ENCODE assay signal across 17 cellular contexts in the genomic region with DNA sequence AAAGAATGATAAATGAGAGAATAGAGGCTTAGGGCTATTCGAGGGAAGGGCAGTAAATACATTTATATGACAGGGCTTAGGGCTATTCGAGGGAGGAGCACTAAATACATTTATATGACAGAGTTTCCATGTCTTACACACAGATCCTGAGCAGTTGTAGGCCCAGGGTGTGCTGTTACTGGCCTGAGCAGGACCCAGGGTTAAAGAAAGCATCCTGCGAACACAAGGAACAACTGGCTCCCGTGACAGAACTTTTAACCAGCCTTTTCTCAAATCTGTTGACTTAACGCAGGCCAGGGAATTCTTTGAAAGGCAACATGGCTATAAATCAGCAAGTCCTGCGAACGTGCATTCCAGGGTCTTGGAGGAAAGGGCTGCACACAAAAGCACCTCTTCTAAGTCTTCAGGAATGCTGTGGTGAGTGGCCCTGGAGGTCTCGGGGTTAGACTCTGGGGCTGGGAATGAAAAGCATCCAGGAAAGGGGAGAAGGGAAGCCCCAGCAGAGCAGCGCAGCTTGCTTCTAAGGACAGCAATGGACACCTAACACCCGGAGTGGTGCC. TPM values are rescaled to one million over a fixed set of nuclear protein-coding genes. Genes with fewer than 3 reads are reported as not detected.
DNase-seq lines count a peak whose midpoint lies in the region; ATAC-seq, FAIRE-seq and TF ChIP-seq lines count a peak whose summit lies in the region.
"Had no signal": no experiment of that assay in that cellular context is flagged by ENCODE, and none has a peak within 500 bp of the region (broad histone marks: within the 10 kb centered on the region; RNA-seq: fewer than 3 reads in every experiment).

No MANE protein-coding gene starts in this region.

- no peak for TF ChIP-seq RAD21 in H1 (IDR thresholded peaks at IDR 0.05 in 1 of 2, conservative IDR thresholded peaks at IDR 0.05 in 1 of 2; ENCODE audit: low read depth in 2 of 2, low read length in 2 of 2)

- no peak for ATAC-seq in HG02840 (IDR thresholded peaks at IDR 0.05; ENCODE audit: low FRiP score, unreplicated experiment)
- ATAC-seq in left lung = no peak
- ATAC-seq: activated naive CD8-positive, alpha-beta T cell treated with anti-CD3 and anti-CD28 coated beads, Interleukin-2, amount 50 U/mL, for 24 hours had no signal

- 0 out of 2 replicates have a peak overlapping the region, but pooled peaks have one; percentile 32 for H2BK20ac ChIP-seq in H1 (ENCODE audit: low read length)

- H3K18ac ChIP-seq in H1 (ENCODE audit: extremely low read depth, low read length) = peak overlapping the region; percentile 7; the same call in 1 of the 2 replicates

- H3K9me3 ChIP-seq in H1 (ENCODE audit: insufficient read depth in 2 of 2, low read depth in 1 of 2, low read length in 1 of 2) = 0 out of 4 replicates have a peak, but pooled peaks cover 0 to 2% of the 10 kb centered on the region in 2 experiments
- H3K9me3 ChIP-seq in BE2C = no peaks in the 10 kb centered on the region
- H3K9me3 ChIP-seq in left lung = no peaks in the 10 kb centered on the region
- H3K9me3 ChIP-seq: tibial artery had no signal

- no peaks in the 10 kb centered on the region for H3K23me2 ChIP-seq in H1 (ENCODE audit: low read depth, low read length)

- no peak overlapping the region for H2BK120ac ChIP-seq in H1 (replicated peaks; ENCODE audit: low read depth, low read length)

- peak overlapping the region; percentile 15 for H3K27ac Mint-ChIP-seq in nephron progenitor cell
- H3K27ac Mint-ChIP-seq: activated naive CD8-positive, alpha-beta T cell treated with anti-CD3 and anti-CD28 coated beads, Interleukin-2, amount 50 U/mL, for 24 hours had no signal

- H3K27ac ChIP-seq in H1 (ENCODE audit: low read depth, low read length) (no peak overlapping the region), left lung (no peak overlapping the region)
- H3K27ac ChIP-seq: tibial artery, WERI-Rb-1 had no signal

- no peak overlapping the region for H2BK15ac ChIP-seq in H1 (ENCODE audit: low read length)

- FAIRE-seq in HTR-8/SVneo (lab: Jason Lieb, UNC) (peak; percentile 33), H1 (lab: Jason Lieb, UNC) (no peak)

- no peaks in the 10 kb centered on the region for H3K36me3 Mint-ChIP-seq in nephron progenitor cell (ENCODE audit: low read depth)

- TF ChIP-seq POLR2A in H1 (IDR thresholded peaks at IDR 0.05; ENCODE audit: control extremely low read depth in 1 of 2, low read depth in 2 of 2, low read length in 2 of 2) = no peak

- H2BK12ac ChIP-seq in H1 (ENCODE audit: low read depth, low read length) = no peak overlapping the region

- H4K20me1 ChIP-seq in H1 (replicated peaks in 1 of 2; ENCODE audit: control insufficient read depth in 1 of 2, insufficient read depth in 2 of 2, low read length in 2 of 2) = no peaks in the 10 kb centered on the region

- no peak overlapping the region for H4K8ac ChIP-seq in H1 (ENCODE audit: extremely low read depth, insufficient read depth, low read length)

- POLR2A ChIA-PET in H1 (lab: Charles Lee; ENCODE audit: partially characterized antibody) = no interaction called here

- H3K36me3 ChIP-seq in H1 (ENCODE audit: control insufficient read depth in 2 of 4, insufficient read depth in 4 of 4, low read length in 3 of 4) (no peaks in the 10 kb centered on the region), BE2C (no peaks in the 10 kb centered on the region), left lung (no peaks in the 10 kb centered on the region)
- H3K36me3 ChIP-seq: tibial artery, WERI-Rb-1 had no signal

- H3K4ac ChIP-seq in H1 (replicated peaks; ENCODE audit: insufficient read length, low read depth, low read length) = no peak overlapping the region

- H3K4me2 ChIP-seq in H1 (ENCODE audit: insufficient read depth in 1 of 2, low read depth in 2 of 2, low read length in 2 of 2) = no peak overlapping the region

- no peak overlapping the region for H2BK5ac ChIP-seq in H1 (ENCODE audit: low read depth, low read length)

- no peaks in the 10 kb centered on the region for H3K27me3 ChIP-seq in H1 (replicated peaks in 1 of 4; ENCODE audit: control insufficient read depth in 3 of 4, extremely low read depth in 1 of 4, insufficient read depth in 3 of 4, low read length in 3 of 4)
- H3K27me3 ChIP-seq in BE2C = no peaks in the 10 kb centered on the region
- no peaks in the 10 kb centered on the region for H3K27me3 ChIP-seq in left lung
- H3K27me3 ChIP-seq: tibial artery had no signal

- 88% methylated on average over 10 of the region's 10 CpGs; no CpG with 5 or more reads in 1 of the 2 experiments for WGBS in H1 (ENCODE audit: extremely low coverage in 1 of 2, insufficient coverage in 1 of 2, insufficient read length in 1 of 2, insufficient replicate concordance in 2 of 2, low coverage in 1 of 2, low lambda C conversion rate in 2 of 2, missing lambda C conversion rate in 1 of 2), 2 experiments

- H3K56ac ChIP-seq in H1 (replicated peaks; ENCODE audit: insufficient read length, low read depth, low read length) = no peak overlapping the region

- no peaks in the 10 kb centered on the region for H3K79me1 ChIP-seq in H1 (ENCODE audit: low read depth, low read length)

- H2AK5ac ChIP-seq in H1 (ENCODE audit: low read depth, low read length) = no peak overlapping the region

- H3K4me1 ChIP-seq in H1 (replicated peaks in 1 of 4; ENCODE audit: control insufficient read depth in 3 of 4, insufficient read depth in 4 of 4, low read length in 3 of 4) = peaks cover 0 to 8% (median 0%) of the 10 kb centered on the region in 4 experiments; a peak in 2 of 7 replicates
- peaks cover 6% of the 10 kb centered on the region for H3K4me1 ChIP-seq in BE2C
- peaks cover 0 to 4% of the 10 kb centered on the region in 2 donors for H3K4me1 ChIP-seq in left lung

- no peaks in the 10 kb centered on the region for H3K79me2 ChIP-seq in H1 (ENCODE audit: control insufficient read depth in 1 of 2, insufficient read depth in 2 of 2, low read length in 2 of 2)

- no peak overlapping the region; the same call in 1 of the 2 replicates for H2AFZ ChIP-seq in H1 (ENCODE audit: low read length)

- H3K9ac ChIP-seq in H1 (replicated peaks in 1 of 4; ENCODE audit: extremely low read depth in 1 of 4, low read depth in 3 of 4, low read length in 3 of 4) = no peak overlapping the region

- intact Hi-C loops in left lung (cut with DNase I) = no loop called here

- no peak overlapping the region for H3K4me3 Mint-ChIP-seq in nephron progenitor cell
- H3K4me3 Mint-ChIP-seq: activated naive CD8-positive, alpha-beta T cell treated with anti-CD3 and anti-CD28 coated beads, Interleukin-2, amount 50 U/mL, for 24 hours had no signal

- peaks cover 14% of the 10 kb centered on the region for H3K4me1 Mint-ChIP-seq in nephron progenitor cell
- H3K4me1 Mint-ChIP-seq: activated naive CD8-positive, alpha-beta T cell treated with anti-CD3 and anti-CD28 coated beads, Interleukin-2, amount 50 U/mL, for 24 hours had no signal

- no peaks in the 10 kb centered on the region for H3K9me3 Mint-ChIP-seq in nephron progenitor cell
- H3K9me3 Mint-ChIP-seq: activated naive CD8-positive, alpha-beta T cell treated with anti-CD3 and anti-CD28 coated beads, Interleukin-2, amount 50 U/mL, for 24 hours had no signal

- no peak overlapping the region for H4K5ac ChIP-seq in H1 (ENCODE audit: insufficient read length, low read depth, low read length)

- no peak overlapping the region for H4K91ac ChIP-seq in H1 (replicated peaks; ENCODE audit: insufficient read length, low read length)

- H3K14ac ChIP-seq in H1 (ENCODE audit: insufficient read length) = no peak overlapping the region

- no peak overlapping the region for H3K23ac ChIP-seq in H1 (ENCODE audit: insufficient read length)

- H3K4me3 ChIP-seq in H1 (ENCODE audit: extremely low read depth in 1 of 4, insufficient read depth in 2 of 4, low read depth in 3 of 4, low read length in 4 of 4) (no peak overlapping the region), BE2C (ENCODE audit: low read depth, low read length) (no peak overlapping the region), left lung (no peak overlapping the region)
- H3K4me3 ChIP-seq: tibial artery had no signal

- TF ChIP-seq EP300 in H1 (IDR thresholded peaks at IDR 0.05; ENCODE audit: borderline replicate concordance in 1 of 2, low read depth in 2 of 2, low read length in 2 of 2) = no peak

- no peaks in the 10 kb centered on the region for H3K27me3 Mint-ChIP-seq in nephron progenitor cell (ENCODE audit: low read depth, poor library complexity)
- H3K27me3 Mint-ChIP-seq: activated naive CD8-positive, alpha-beta T cell treated with anti-CD3 and anti-CD28 coated beads, Interleukin-2, amount 50 U/mL, for 24 hours had no signal

- TF ChIP-seq CTCF in H1 (IDR thresholded peaks at IDR 0.05; ENCODE audit: control extremely low read depth in 1 of 3, insufficient read depth in 1 of 3, low read depth in 1 of 3, low read length in 3 of 3) (no peak), nephron progenitor cell (IDR thresholded peaks at IDR 0.05) (no peak), BE2C (IDR thresholded peaks at IDR 0.05; ENCODE audit: low read depth, low read length) (no peak), left lung (IDR thresholded peaks at IDR 0.05) (no peak)

- DNase-seq in AG08396 (ENCODE audit: low spot score) = peak; percentile 53
- peak; percentile 71 for DNase-seq in HTR-8/SVneo (ENCODE audit: insufficient read length, low spot score)
- DNase-seq in H1 (ENCODE audit: low read depth in 1 of 2, low spot score in 2 of 2) = no peak
- DNase-seq in nephron progenitor cell = peak; percentile 48
- DNase-seq in stimulated activated CD4-positive, alpha-beta T cell treated with anti-CD3 and anti-CD28 coated beads, Interleukin-2, amount 100 ng/mL, for 24 hours = no peak
- no peak for DNase-seq in BE2C
- DNase-seq in left lung = no peak
- DNase-seq: activated CD8-positive, alpha-beta memory T cell treated with anti-CD3 and anti-CD28 coated beads, Interleukin-2, amount 50 U/mL, for 4 hours; activated naive CD8-positive, alpha-beta T cell treated with anti-CD3 and anti-CD28 coated beads, Interleukin-2, amount 50 U/mL, for 24 hours; AML-193; effector CD4-positive, alpha-beta T cell; GDM1; NCI-H748 treated with DMSO at 0.1 percent for 48 hours; SIG-M5; tibial artery; WERI-Rb-1 had no signal

- CTCF ChIA-PET in H1 (lab: Charles Lee; ENCODE audit: partially characterized antibody) = interaction anchor here (0.7 to 2.3 kb wide), 4 partner anchors 12 to 560 kb away, joined by 3 to 9 read pairs (median 4); no protein-coding TSS in a partner anchor

TF ChIP-seq in H1, 55 proteins besides CTCF, POLR2A, EP300 and RAD21 (continues in another document):
- no peak for TF ChIP-seq CBX5 (IDR thresholded peaks at IDR 0.05; ENCODE audit: low read depth, low read length)

RNA-seq across cellular contexts. Expression of a gene that starts 45.2 kb away (rescaled TPM):
- not detected in 2 replicates for total RNA-seq in H1 (2021; fragmentation: NEBNext Ultra II Directional; extraction: Animal tissue kit (Norgen Biotek cat#: 25700))
- polyA plus RNA-seq in H1 (2011; rRNA removed) = not detected in 2 replicates
- not detected for polyA plus RNA-seq in H1 (2011; cell fraction: cytosol; rRNA removed)
- not detected for polyA plus RNA-seq in H1 (2011; cell fraction: nucleus; rRNA removed)
- not detected in 4 replicates for polyA plus RNA-seq in H1 (2012, experiment 1 of 2)
- polyA plus RNA-seq in H1 (2012, experiment 2 of 2) = not detected
- polyA plus RNA-seq in H1 (2013, experiment 1 of 2) = not detected
- not detected for polyA plus RNA-seq in H1 (2013, experiment 2 of 2)
- not detected in 2 replicates for polyA minus RNA-seq in H1 (2011; rRNA and poly(A)+ RNA removed)
- polyA minus RNA-seq in H1 (2011; cell fraction: cytosol; rRNA and poly(A)+ RNA removed) = not detected
- polyA minus RNA-seq in H1 (2011; cell fraction: nucleus; rRNA and poly(A)+ RNA removed) = not detected
- 0.42 TPM for polyA plus RNA-seq in BE2C (2012; ENCODE audit: insufficient read depth, insufficient read length, low read depth)
- under 1 TPM; 0.20 to 0.94 TPM for total RNA-seq in left lung

Comparison
In these comparisons a context has a peak if more than half of its experiments do, and no peak if none do; other contexts are left out.
1. DNase-seq: peak in AG08396 (single experiment), HTR-8/SVneo (single experiment) and nephron progenitor cell (single experiment); none in H1 (0 of 2), stimulated activated CD4-positive, alpha-beta T cell treated with anti-CD3 and anti-CD28 coated beads, Interleukin-2, amount 100 ng/mL, for 24 hours (0 of 2), BE2C (single experiment) and left lung (0 of 2).